Comparison of ENCODE assay signal across 3 cellular contexts in the genomic region with DNA sequence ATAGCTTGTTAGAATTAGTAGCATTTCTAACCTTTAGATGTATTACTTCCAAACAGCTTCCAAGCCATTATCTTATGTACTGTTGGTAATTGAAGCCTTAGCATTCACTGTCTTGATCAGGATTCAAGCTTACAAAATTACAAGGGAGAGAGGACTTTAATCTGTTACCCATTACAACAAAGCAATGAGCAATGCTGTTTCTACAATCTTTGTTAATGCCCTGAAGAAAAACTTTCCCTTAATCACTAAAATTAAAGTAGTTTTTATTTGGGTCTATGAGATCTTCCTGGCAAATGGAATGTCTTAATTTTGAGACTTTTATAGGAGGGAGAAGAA.
TF ChIP-seq lines count a peak whose summit lies in the region.

No MANE protein-coding gene starts in this region.

TF ChIP-seq in SK-N-SH, 30 proteins besides CTCF, POLR2A, EP300 and RAD21 (continued from another document):
- TF ChIP-seq, protein P1, sequence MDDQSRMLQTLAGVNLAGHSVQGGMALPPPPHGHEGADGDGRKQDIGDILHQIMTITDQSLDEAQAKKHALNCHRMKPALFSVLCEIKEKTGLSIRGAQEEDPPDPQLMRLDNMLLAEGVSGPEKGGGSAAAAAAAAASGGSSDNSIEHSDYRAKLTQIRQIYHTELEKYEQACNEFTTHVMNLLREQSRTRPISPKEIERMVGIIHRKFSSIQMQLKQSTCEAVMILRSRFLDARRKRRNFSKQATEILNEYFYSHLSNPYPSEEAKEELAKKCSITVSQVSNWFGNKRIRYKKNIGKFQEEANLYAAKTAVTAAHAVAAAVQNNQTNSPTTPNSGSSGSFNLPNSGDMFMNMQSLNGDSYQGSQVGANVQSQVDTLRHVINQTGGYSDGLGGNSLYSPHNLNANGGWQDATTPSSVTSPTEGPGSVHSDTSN (IDR thresholded peaks at IDR 0.05): no peak
- TF ChIP-seq, protein P2, sequence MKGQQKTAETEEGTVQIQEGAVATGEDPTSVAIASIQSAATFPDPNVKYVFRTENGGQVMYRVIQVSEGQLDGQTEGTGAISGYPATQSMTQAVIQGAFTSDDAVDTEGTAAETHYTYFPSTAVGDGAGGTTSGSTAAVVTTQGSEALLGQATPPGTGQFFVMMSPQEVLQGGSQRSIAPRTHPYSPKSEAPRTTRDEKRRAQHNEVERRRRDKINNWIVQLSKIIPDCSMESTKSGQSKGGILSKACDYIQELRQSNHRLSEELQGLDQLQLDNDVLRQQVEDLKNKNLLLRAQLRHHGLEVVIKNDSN (IDR thresholded peaks at IDR 0.05; ENCODE audit: borderline replicate concordance, low read depth): no peak
- TF ChIP-seq FOXJ3 (CRISPR knock-in tag; IDR thresholded peaks at IDR 0.05) (no peak), POLR2AphosphoS5 (IDR thresholded peaks at IDR 0.05; ENCODE audit: low read depth, low read length) (no peak), SMC3 (IDR thresholded peaks at IDR 0.05; ENCODE audit: low read depth, low read length) (no peak), GABPA (IDR thresholded peaks at IDR 0.05; ENCODE audit: low read depth) (no peak), IRF3 (IDR thresholded peaks at IDR 0.05; ENCODE audit: low read depth, low read length) (no peak)

TF ChIP-seq in SK-N-SH treated with all-trans-retinoic acid at 6 μM for 48 hours, 23 proteins besides CTCF, POLR2A, EP300 and RAD21 (continued from another document):
- no peak for TF ChIP-seq TSHZ2 (CRISPR knock-in tag; IDR thresholded peaks at IDR 0.05)
- no peak for TF ChIP-seq CSRNP3 (CRISPR knock-in tag; IDR thresholded peaks at IDR 0.05)
- TF ChIP-seq SNAI2 (CRISPR knock-in tag; IDR thresholded peaks at IDR 0.05): no peak
- no peak for TF ChIP-seq CSDC2 (CRISPR knock-in tag; IDR thresholded peaks at IDR 0.05)
- TF ChIP-seq RARB (CRISPR knock-in tag; IDR thresholded peaks at IDR 0.05): no peak
- no peak for TF ChIP-seq CREB5 (CRISPR knock-in tag; IDR thresholded peaks at IDR 0.05; ENCODE audit: low read depth)
- TF ChIP-seq GLIS3 (CRISPR knock-in tag; IDR thresholded peaks at IDR 0.05): no peak
- no peak for TF ChIP-seq TOX (CRISPR knock-in tag; IDR thresholded peaks at IDR 0.05; ENCODE audit: borderline replicate concordance)
- TF ChIP-seq PATZ1 (CRISPR knock-in tag; IDR thresholded peaks at IDR 0.05; ENCODE audit: borderline replicate concordance): no peak
- TF ChIP-seq TCF4 (CRISPR knock-in tag; IDR thresholded peaks at IDR 0.05; ENCODE audit: borderline replicate concordance): no peak
- TF ChIP-seq ZNF565 (CRISPR knock-in tag; conservative IDR thresholded peaks at IDR 0.05; ENCODE audit: low read depth): no peak
- no peak for TF ChIP-seq ZNF8 (CRISPR knock-in tag; IDR thresholded peaks at IDR 0.05)
TF ChIP-seq in SK-N-SH treated with all-trans-retinoic acid at 6 μM for 48 hours: peak in this region for 0.

TF ChIP-seq in GM12878, 131 proteins besides CTCF, POLR2A, EP300 and RAD21:
- no peak for TF ChIP-seq PRDM15 (CRISPR knock-in tag; IDR thresholded peaks at IDR 0.05)
- no peak for TF ChIP-seq ETV6 (conservative IDR thresholded peaks at IDR 0.05 in 1 of 2, IDR thresholded peaks at IDR 0.05 in 1 of 2; ENCODE audit: borderline replicate concordance in 1 of 2, low read depth in 1 of 2)
- no peak for TF ChIP-seq E2F4 (IDR thresholded peaks at IDR 0.05; ENCODE audit: low read depth, low read length)
- no peak for TF ChIP-seq BACH1 (IDR thresholded peaks at IDR 0.05; ENCODE audit: borderline replicate concordance)
- TF ChIP-seq MAX (IDR thresholded peaks at IDR 0.05; ENCODE audit: low read depth, low read length): no peak
- no peak for TF ChIP-seq STAT3 (IDR thresholded peaks at IDR 0.05; ENCODE audit: low read depth, low read length)
- no peak for TF ChIP-seq NRF1 (conservative IDR thresholded peaks at IDR 0.05; ENCODE audit: low read depth, low read length)
- no peak for TF ChIP-seq IRF4 (IDR thresholded peaks at IDR 0.05; ENCODE audit: low read depth, low read length)
- TF ChIP-seq REST (IDR thresholded peaks at IDR 0.05; ENCODE audit: low read depth, low read length): no peak
- TF ChIP-seq MYC (IDR thresholded peaks at IDR 0.05; ENCODE audit: insufficient read depth, insufficient read length, insufficient replicate concordance, low read length, severe bottlenecking): no peak
- no peak for TF ChIP-seq NFYA (IDR thresholded peaks at IDR 0.05; ENCODE audit: borderline replicate concordance, low read depth, low read length)
- no peak for TF ChIP-seq KAT2A (conservative IDR thresholded peaks at IDR 0.05; ENCODE audit: control insufficient read depth, low read depth, low read length)
- no peak for TF ChIP-seq IKZF2 (IDR thresholded peaks at IDR 0.05)
